Comparison of ENCODE assay signal across 1 cellular context in the genomic region with DNA sequence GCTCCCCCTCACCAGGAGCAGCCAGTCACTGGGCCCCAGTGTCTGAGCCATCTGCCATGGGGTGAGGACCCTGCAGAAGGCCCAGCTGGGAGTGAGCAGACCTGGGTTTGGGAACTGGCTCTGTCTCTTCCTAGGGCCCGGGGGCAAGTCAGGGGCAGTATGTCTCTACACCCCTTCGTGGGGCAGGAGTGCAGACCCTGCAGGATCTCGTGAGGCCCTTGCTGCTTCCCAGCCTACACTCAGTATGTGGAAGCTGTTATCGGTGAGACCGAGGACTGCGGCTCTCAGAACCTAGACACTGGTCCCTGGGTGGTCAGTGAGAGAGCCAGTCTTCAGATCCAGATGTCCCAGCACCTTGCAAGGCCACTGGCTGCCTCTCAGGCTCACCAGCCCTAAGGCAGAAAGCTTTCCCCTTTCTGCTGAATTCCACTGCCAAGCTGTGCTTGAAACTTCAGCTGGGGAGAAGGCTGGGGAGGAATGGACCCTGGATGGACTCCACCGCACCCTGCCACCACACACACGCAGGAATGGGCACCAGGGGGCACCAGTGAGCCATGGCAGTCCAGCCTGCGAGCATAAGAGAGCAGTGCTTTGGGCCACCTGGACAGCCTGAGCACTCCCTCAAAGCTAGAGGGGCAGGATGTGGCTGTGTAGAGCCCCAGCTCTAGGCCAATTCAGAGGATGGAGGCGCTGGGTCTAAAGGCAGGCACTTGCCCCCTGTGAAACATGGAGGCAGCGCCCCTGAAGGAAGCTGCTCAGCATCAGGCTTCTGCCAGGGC.
TF ChIP-seq lines count a peak whose summit lies in the region.

No MANE protein-coding gene starts in this region.

TF ChIP-seq in HCT116, 20 proteins besides CTCF, POLR2A, EP300 and RAD21 (continued from another document):
- TF ChIP-seq ZBTB33 (IDR thresholded peaks at IDR 0.05; ENCODE audit: extremely low read depth, insufficient replicate concordance, low read length) (no peak), SP1 (IDR thresholded peaks at IDR 0.05; ENCODE audit: low read depth) (no peak), YY1 (IDR thresholded peaks at IDR 0.05; ENCODE audit: extremely low read depth, insufficient replicate concordance, low read depth, low read length) (no peak), ZFX (IDR thresholded peaks at IDR 0.05) (no peak), SIN3A (IDR thresholded peaks at IDR 0.05; ENCODE audit: low read depth) (no peak), EGR1 (IDR thresholded peaks at IDR 0.05; ENCODE audit: low read depth) (no peak), EZH2 (IDR thresholded peaks at IDR 0.05) (no peak), ZNF274 (IDR thresholded peaks at IDR 0.05; ENCODE audit: low read depth, low read length) (no peak), EZH2phosphoT487 (IDR thresholded peaks at IDR 0.05; ENCODE audit: borderline replicate concordance) (no peak), CEBPB (IDR thresholded peaks at IDR 0.05; ENCODE audit: low read depth) (no peak), FOSL1 (IDR thresholded peaks at IDR 0.05; ENCODE audit: low read depth) (no peak), POLR2AphosphoS5 (IDR thresholded peaks at IDR 0.05; ENCODE audit: low read depth, low read length) (no peak), SRF (IDR thresholded peaks at IDR 0.05; ENCODE audit: low read depth) (no peak), CBX3 (IDR thresholded peaks at IDR 0.05; ENCODE audit: low read depth) (no peak), TCF7L2 (IDR thresholded peaks at IDR 0.05; ENCODE audit: borderline replicate concordance, extremely low read depth, insufficient read depth, insufficient read length) (no peak), JUND (IDR thresholded peaks at IDR 0.05) (no peak)
- TF ChIP-seq, protein P1, sequence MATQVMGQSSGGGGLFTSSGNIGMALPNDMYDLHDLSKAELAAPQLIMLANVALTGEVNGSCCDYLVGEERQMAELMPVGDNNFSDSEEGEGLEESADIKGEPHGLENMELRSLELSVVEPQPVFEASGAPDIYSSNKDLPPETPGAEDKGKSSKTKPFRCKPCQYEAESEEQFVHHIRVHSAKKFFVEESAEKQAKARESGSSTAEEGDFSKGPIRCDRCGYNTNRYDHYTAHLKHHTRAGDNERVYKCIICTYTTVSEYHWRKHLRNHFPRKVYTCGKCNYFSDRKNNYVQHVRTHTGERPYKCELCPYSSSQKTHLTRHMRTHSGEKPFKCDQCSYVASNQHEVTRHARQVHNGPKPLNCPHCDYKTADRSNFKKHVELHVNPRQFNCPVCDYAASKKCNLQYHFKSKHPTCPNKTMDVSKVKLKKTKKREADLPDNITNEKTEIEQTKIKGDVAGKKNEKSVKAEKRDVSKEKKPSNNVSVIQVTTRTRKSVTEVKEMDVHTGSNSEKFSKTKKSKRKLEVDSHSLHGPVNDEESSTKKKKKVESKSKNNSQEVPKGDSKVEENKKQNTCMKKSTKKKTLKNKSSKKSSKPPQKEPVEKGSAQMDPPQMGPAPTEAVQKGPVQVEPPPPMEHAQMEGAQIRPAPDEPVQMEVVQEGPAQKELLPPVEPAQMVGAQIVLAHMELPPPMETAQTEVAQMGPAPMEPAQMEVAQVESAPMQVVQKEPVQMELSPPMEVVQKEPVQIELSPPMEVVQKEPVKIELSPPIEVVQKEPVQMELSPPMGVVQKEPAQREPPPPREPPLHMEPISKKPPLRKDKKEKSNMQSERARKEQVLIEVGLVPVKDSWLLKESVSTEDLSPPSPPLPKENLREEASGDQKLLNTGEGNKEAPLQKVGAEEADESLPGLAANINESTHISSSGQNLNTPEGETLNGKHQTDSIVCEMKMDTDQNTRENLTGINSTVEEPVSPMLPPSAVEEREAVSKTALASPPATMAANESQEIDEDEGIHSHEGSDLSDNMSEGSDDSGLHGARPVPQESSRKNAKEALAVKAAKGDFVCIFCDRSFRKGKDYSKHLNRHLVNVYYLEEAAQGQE (IDR thresholded peaks at IDR 0.05; ENCODE audit: low read depth): no peak
- TF ChIP-seq, protein P2, sequence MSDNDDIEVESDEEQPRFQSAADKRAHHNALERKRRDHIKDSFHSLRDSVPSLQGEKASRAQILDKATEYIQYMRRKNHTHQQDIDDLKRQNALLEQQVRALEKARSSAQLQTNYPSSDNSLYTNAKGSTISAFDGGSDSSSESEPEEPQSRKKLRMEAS (IDR thresholded peaks at IDR 0.05): no peak
